8 cellular contexts compared by ENCODE assay signal in genomic region chr11:123020968-123021367, GRCh38. TPM values are rescaled to one million over a fixed set of nuclear protein-coding genes. Genes with fewer than 3 reads are reported as not detected.
DNase-seq lines count a peak whose midpoint lies in the region; ATAC-seq and TF ChIP-seq lines count a peak whose summit lies in the region.

No MANE protein-coding gene starts in this region.

- H3K79me2 ChIP-seq in SK-N-SH (ENCODE audit: insufficient read depth) = no peaks in the 10 kb centered on the region

- no peaks in the 10 kb centered on the region for H3K36me3 ChIP-seq in SK-N-SH (replicated peaks in 1 of 2; ENCODE audit: control insufficient read depth in 1 of 2, insufficient read depth in 2 of 2, low read length in 1 of 2)
- no peaks in the 10 kb centered on the region for H3K36me3 ChIP-seq in mesenchymal stem cell (ENCODE audit: control insufficient read depth in 1 of 2, insufficient read depth in 2 of 2, low read depth in 1 of 2, low read length in 2 of 2)

- WGBS in SK-N-SH (ENCODE audit: low lambda C conversion rate) = 28% methylated on average over 2 of the region's 2 CpGs
- WGBS in mesenchymal stem cell = 16% methylated on average over 2 of the region's 2 CpGs

- no peak overlapping the region for H2BK12ac ChIP-seq in mesenchymal stem cell (ENCODE audit: low read length in 2 of 2)

- H3K4me3 ChIP-seq in LNCaP clone FGC (ENCODE audit: low read depth, low read length) (no peak overlapping the region), SK-N-SH (ENCODE audit: low read depth in 2 of 2, low read length in 1 of 2) (no peak overlapping the region), cardiac fibroblast (replicated peaks in 1 of 2; ENCODE audit: low read depth in 2 of 2, low read length in 2 of 2) (no peak overlapping the region), mesenchymal stem cell (ENCODE audit: insufficient read depth in 1 of 2, low read depth in 1 of 2, low read length in 2 of 2) (no peak overlapping the region)

- H3K4ac ChIP-seq in mesenchymal stem cell (ENCODE audit: low read depth in 1 of 2, low read length in 2 of 2) = no peak overlapping the region

- H3K4me1 ChIP-seq in SK-N-SH (ENCODE audit: control insufficient read depth in 1 of 2, insufficient read depth in 2 of 2, low read depth in 1 of 2, low read length in 1 of 2) (no peaks in the 10 kb centered on the region), mesenchymal stem cell (ENCODE audit: control insufficient read depth, insufficient read depth, low read depth, low read length) (no peaks in the 10 kb centered on the region)

- no peaks in the 10 kb centered on the region for H4K20me1 ChIP-seq in SK-N-SH (ENCODE audit: insufficient read depth)

- H2BK120ac ChIP-seq in mesenchymal stem cell (ENCODE audit: low read depth, low read length) = no peak overlapping the region

- H3K14ac ChIP-seq in mesenchymal stem cell (ENCODE audit: low read length in 2 of 2) = no peak overlapping the region

- H3K9me3 ChIP-seq in SK-N-SH (no peaks in the 10 kb centered on the region), mesenchymal stem cell (ENCODE audit: control insufficient read depth, low read length) (no peaks in the 10 kb centered on the region)

- no peak overlapping the region for H3K18ac ChIP-seq in mesenchymal stem cell (ENCODE audit: low read depth in 1 of 2, low read length in 2 of 2)

- CTCF ChIA-PET in SK-N-SH (lab: Yijun Ruan, JAX) = interaction anchor here (0.5 to 16.7 kb wide), 37 partner anchors 8 to 396 kb away, joined by 3 to 409 read pairs (median 4); no protein-coding TSS in a partner anchor

- no peak overlapping the region for H4K91ac ChIP-seq in mesenchymal stem cell (ENCODE audit: low read length)

- H3K4me2 ChIP-seq in SK-N-SH = no peak overlapping the region
- no peak overlapping the region for H3K4me2 ChIP-seq in mesenchymal stem cell (ENCODE audit: low read length, poor library complexity, severe bottlenecking)

- H2BK5ac ChIP-seq in mesenchymal stem cell (ENCODE audit: low read depth, low read length, poor library complexity, severe bottlenecking) = no peak overlapping the region

- DNase-seq in DMS114 treated with DMSO at 0.1 percent for 48 hours (lab: John Stamatoyannopoulos, UW; ENCODE audit: unreplicated experiment) (peak; percentile 14), LNCaP clone FGC (ENCODE audit: low read depth) (no peak), SK-N-SH (peak; percentile 76), cardiac fibroblast (ENCODE audit: low read depth in 2 of 2) (peak; percentile 66 to 71), mesenchymal stem cell (peak; percentile 58), middle frontal gyrus (ENCODE audit: extremely low spot score, low spot score) (no peak)
- no peak for DNase-seq in activated CD4-positive, CD25-positive, alpha-beta regulatory T cell (lab: John Stamatoyannopoulos, UW)

- POLR2A ChIA-PET in SK-N-SH (lab: Yijun Ruan, JAX) = no interaction called here

- H2BK15ac ChIP-seq in mesenchymal stem cell (ENCODE audit: low read depth, poor library complexity, severe bottlenecking) = no peak overlapping the region

- H3K27me3 ChIP-seq in SK-N-SH (ENCODE audit: insufficient read depth) = 0 out of 2 replicates have a peak, but pooled peaks cover 4% of the 10 kb centered on the region
- peaks cover 17 to 22% of the 10 kb centered on the region in 2 experiments for H3K27me3 ChIP-seq in mesenchymal stem cell (ENCODE audit: control insufficient read depth in 1 of 2, insufficient read depth in 1 of 2, low read length in 2 of 2)

- peak; percentile 64 for ATAC-seq in GM19328 (IDR thresholded peaks at IDR 0.05; ENCODE audit: unreplicated experiment)

- TF ChIP-seq CTCF in LNCaP clone FGC (IDR thresholded peaks at IDR 0.05; ENCODE audit: control insufficient read depth, extremely low read depth, insufficient read depth) = peak; percentile 54
- TF ChIP-seq CTCF in SK-N-SH (IDR thresholded peaks at IDR 0.05) = peak; percentile 63
- TF ChIP-seq CTCF in cardiac fibroblast (IDR thresholded peaks at IDR 0.05; ENCODE audit: low read depth, low read length) = peak; percentile 83

- no peak for TF ChIP-seq EP300 in SK-N-SH (IDR thresholded peaks at IDR 0.05; ENCODE audit: borderline replicate concordance in 1 of 2, low read depth in 1 of 2, low read length in 1 of 2)

- H2AFZ ChIP-seq in SK-N-SH (ENCODE audit: low read depth) (no peak overlapping the region), mesenchymal stem cell (ENCODE audit: low read depth, low read length) (no peak overlapping the region)

- H3F3A ChIP-seq in SK-N-SH (replicated peaks; ENCODE audit: insufficient read depth) = no peaks in the 10 kb centered on the region

- no peak overlapping the region for H3K27ac ChIP-seq in SK-N-SH (ENCODE audit: low read depth in 2 of 2, low read length in 1 of 2)
- H3K27ac ChIP-seq in mesenchymal stem cell (ENCODE audit: low read length, poor library complexity, severe bottlenecking) = no peak overlapping the region

- H3K23ac ChIP-seq in mesenchymal stem cell (ENCODE audit: low read length in 2 of 2) = no peak overlapping the region

- H3K9me2 ChIP-seq in SK-N-SH = no peaks in the 10 kb centered on the region

- H3K79me1 ChIP-seq in mesenchymal stem cell (replicated peaks; ENCODE audit: low read length, poor library complexity, severe bottlenecking) = no peaks in the 10 kb centered on the region

- H4K8ac ChIP-seq in mesenchymal stem cell (ENCODE audit: low read length) = no peak overlapping the region

- H2AK5ac ChIP-seq in mesenchymal stem cell (ENCODE audit: low read length, severe bottlenecking) = no peak overlapping the region

- no peak overlapping the region for H3K9ac ChIP-seq in SK-N-SH
- no peak overlapping the region for H3K9ac ChIP-seq in mesenchymal stem cell (ENCODE audit: low read length)

- peak; percentile 78 for TF ChIP-seq RAD21 in SK-N-SH (IDR thresholded peaks at IDR 0.05; ENCODE audit: low read length)

TF ChIP-seq in SK-N-SH, 30 proteins besides CTCF, POLR2A, EP300 and RAD21:
- TF ChIP-seq SMC3 (IDR thresholded peaks at IDR 0.05; ENCODE audit: low read depth, low read length) (peak; percentile 69), ELF1 (IDR thresholded peaks at IDR 0.05) (no peak)

RNA-seq across cellular contexts. Expression of gene BSX, which starts 39.3 kb away (rescaled TPM):
- 0.16 TPM in 1 of 2 replicates, not detected in the other for polyA plus RNA-seq in SK-N-SH (2012; rRNA removed)
- 0.04 TPM in 1 of 2 replicates, not detected in the other for polyA plus RNA-seq in SK-N-SH (2012; cell fraction: cytosol; rRNA removed)
- 0.06 and 0.13 TPM in 2 replicates for polyA plus RNA-seq in SK-N-SH (2012; cell fraction: nucleus; rRNA removed)
- polyA plus RNA-seq in mesenchymal stem cell (2013, experiment 1 of 2) = not detected
- not detected for polyA plus RNA-seq in mesenchymal stem cell (2013, experiment 2 of 2)

RNA-seq across cellular contexts. Expression of gene HSPA8, which starts 41.0 kb away (rescaled TPM):
- 2,088 and 3,150 TPM in 2 replicates for polyA plus RNA-seq in SK-N-SH (2012; rRNA removed)
- 2,445 and 2,787 TPM in 2 replicates for polyA plus RNA-seq in SK-N-SH (2012; cell fraction: cytosol; rRNA removed)
- 1,331 and 2,502 TPM in 2 replicates for polyA plus RNA-seq in SK-N-SH (2012; cell fraction: nucleus; rRNA removed)
- 888 TPM for polyA plus RNA-seq in mesenchymal stem cell (2013, experiment 1 of 2)
- 894 TPM for polyA plus RNA-seq in mesenchymal stem cell (2013, experiment 2 of 2)

Comparison
In these comparisons a context has a peak if more than half of its experiments do, and no peak if none do; other contexts are left out.
1. DNase-seq: peak in DMS114 treated with DMSO at 0.1 percent for 48 hours (single experiment), SK-N-SH (single experiment), cardiac fibroblast (2 of 2) and mesenchymal stem cell (single experiment); none in LNCaP clone FGC (single experiment), middle frontal gyrus (single experiment) and activated CD4-positive, CD25-positive, alpha-beta regulatory T cell (0 of 4).
2. Peak in every context shown above with its lines, with median percentiles within 50 percentile points of each other: CTCF ChIP-seq.